ENCODE assay signal across 1 cellular context in genomic region chr3:151631946-151632345, GRCh38.
A peak's percentile ranks its signal among the peaks of the same experiment; 100 is the strongest.
TF ChIP-seq lines count a peak whose summit lies in the region.

No MANE protein-coding gene starts in this region.

TF ChIP-seq in K562, 482 proteins besides CTCF, POLR2A, EP300 and RAD21 (continued from another document):
- peak; percentile 25; the same call in 1 of the 2 replicates for TF ChIP-seq PKNOX1 (IDR thresholded peaks at IDR 0.05)
- TF ChIP-seq ETV5 (CRISPR knock-in tag; IDR thresholded peaks at IDR 0.05; ENCODE audit: low read depth): no peak
- TF ChIP-seq, protein P1, sequence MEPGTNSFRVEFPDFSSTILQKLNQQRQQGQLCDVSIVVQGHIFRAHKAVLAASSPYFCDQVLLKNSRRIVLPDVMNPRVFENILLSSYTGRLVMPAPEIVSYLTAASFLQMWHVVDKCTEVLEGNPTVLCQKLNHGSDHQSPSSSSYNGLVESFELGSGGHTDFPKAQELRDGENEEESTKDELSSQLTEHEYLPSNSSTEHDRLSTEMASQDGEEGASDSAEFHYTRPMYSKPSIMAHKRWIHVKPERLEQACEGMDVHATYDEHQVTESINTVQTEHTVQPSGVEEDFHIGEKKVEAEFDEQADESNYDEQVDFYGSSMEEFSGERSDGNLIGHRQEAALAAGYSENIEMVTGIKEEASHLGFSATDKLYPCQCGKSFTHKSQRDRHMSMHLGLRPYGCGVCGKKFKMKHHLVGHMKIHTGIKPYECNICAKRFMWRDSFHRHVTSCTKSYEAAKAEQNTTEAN (CRISPR knock-in tag; IDR thresholded peaks at IDR 0.05): no peak
- peak; percentile 56 for TF ChIP-seq MEIS2 (IDR thresholded peaks at IDR 0.05; ENCODE audit: partially characterized antibody)
- no peak for TF ChIP-seq CREM (IDR thresholded peaks at IDR 0.05; ENCODE audit: low read depth)
- TF ChIP-seq NRF1 (conservative IDR thresholded peaks at IDR 0.05 in 1 of 2, IDR thresholded peaks at IDR 0.05 in 1 of 2): no peak
